Comparison of ENCODE assay signal across 8 cellular contexts in the genomic region with DNA sequence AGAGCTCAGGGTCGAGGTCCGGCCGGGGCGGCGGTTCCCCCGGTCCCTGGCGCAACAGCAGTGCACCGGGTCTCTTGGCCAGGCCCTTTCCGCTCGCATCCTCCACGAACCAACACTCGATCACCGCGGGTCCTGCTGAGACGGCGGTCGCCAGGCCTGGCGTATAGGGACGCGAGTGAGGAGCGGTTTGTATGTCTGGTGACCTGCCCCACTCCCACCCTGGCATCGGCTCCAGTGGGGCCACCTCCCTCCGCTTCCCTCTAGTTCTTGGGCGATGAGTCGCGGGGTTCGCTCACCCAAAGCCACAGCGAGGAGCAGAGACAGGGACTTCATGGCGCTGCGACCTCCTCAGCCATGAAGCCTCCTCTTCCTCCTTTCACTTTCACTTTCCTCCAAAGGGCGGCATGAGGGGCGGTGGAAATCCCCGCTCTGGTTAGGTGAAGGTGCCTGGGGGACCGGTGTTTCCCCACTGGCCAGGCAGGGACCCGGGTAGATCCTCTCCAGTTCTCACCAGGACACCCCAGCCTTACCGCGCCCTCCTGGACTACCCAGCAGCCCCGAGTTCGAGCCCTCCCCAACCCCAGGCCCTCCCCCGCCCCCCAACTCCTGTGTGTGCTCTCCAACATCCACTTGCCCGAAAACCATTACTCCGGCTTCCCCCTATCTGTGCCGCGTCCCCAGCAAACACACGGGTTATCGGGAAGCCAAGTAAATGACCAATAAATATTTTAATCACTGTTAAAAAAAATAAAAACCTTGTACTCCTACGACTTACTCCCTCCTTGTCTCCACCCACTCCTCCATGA. TPM values are rescaled to one million over a fixed set of nuclear protein-coding genes. Genes with fewer than 3 reads are reported as not detected.
A peak's percentile ranks its signal among the peaks of the same experiment; 100 is the strongest.
DNase-seq lines count a peak whose midpoint lies in the region; ATAC-seq and TF ChIP-seq lines count a peak whose summit lies in the region.

A gene (minus strand): TSS at position 370 of the 806 bp plus-strand sequence. CDS start 37 bp downstream, at position 333.

- peaks cover 64% of the 10 kb centered on the region for H3K36me3 Mint-ChIP-seq in activated CD8-positive, alpha-beta T cell treated with anti-CD3 and anti-CD28 coated beads, Interleukin-2, amount 10 ng/mL, durations not matched to agents 7 days and 5 days (ENCODE audit: low read depth)

- H3K36me3 ChIP-seq in lung (ENCODE audit: control insufficient read depth in 2 of 2, insufficient read depth in 2 of 2, low read length in 2 of 2) = peaks cover 0 to 10% of the 10 kb centered on the region in 2 donors

- H3K4me1 Mint-ChIP-seq in activated CD8-positive, alpha-beta T cell treated with anti-CD3 and anti-CD28 coated beads, Interleukin-2, amount 10 ng/mL, durations not matched to agents 7 days and 5 days (ENCODE audit: low read depth) = peaks cover 60% of the 10 kb centered on the region

- peak within 1 kb of the TSS; percentile 97 for H3K27ac Mint-ChIP-seq in activated CD8-positive, alpha-beta T cell treated with anti-CD3 and anti-CD28 coated beads, Interleukin-2, amount 10 ng/mL, durations not matched to agents 7 days and 5 days

- no peaks in the 10 kb centered on the region for H3K27me3 Mint-ChIP-seq in activated CD8-positive, alpha-beta T cell treated with anti-CD3 and anti-CD28 coated beads, Interleukin-2, amount 10 ng/mL, durations not matched to agents 7 days and 5 days (ENCODE audit: low read depth)

- peak within 1 kb of the TSS; percentile 69 for H3K4me3 ChIP-seq in GM12864 (ENCODE audit: low read depth, low read length)
- peak within 1 kb of the TSS; percentile 81 for H3K4me3 ChIP-seq in lung

- CTCF ChIA-PET in activated CD8-positive, alpha-beta T cell treated with anti-CD3 and anti-CD28 coated beads, Interleukin-2, amount 10 ng/mL, durations not matched to agents 7 days and 5 days (lab: Charles Lee) = interaction anchor here (1.3 to 2.5 kb wide), 5 partner anchors 15 to 112 kb away, joined by 4 to 19 read pairs (median 6); a partner anchor contains a TSS

- no peaks in the 10 kb centered on the region for H3K9me3 ChIP-seq in lung (ENCODE audit: control insufficient read depth in 2 of 2, insufficient read depth in 1 of 2, low read length in 1 of 2)

- WGBS in lung, 2 donors = 0 to 1% methylated on average over 47 of the region's 47 CpGs

- peak within 1 kb of the TSS; percentile 96 to 97 for H3K27ac ChIP-seq in lung (ENCODE audit: low read depth in 1 of 2, low read length in 1 of 2)

- TF ChIP-seq CTCF in GM12864 (IDR thresholded peaks at IDR 0.05; ENCODE audit: low read depth, low read length, missing control alignments) (no peak), lung (IDR thresholded peaks at IDR 0.05; ENCODE audit: control extremely low read depth, extremely low read depth) (no peak)

- no peaks in the 10 kb centered on the region for H3K9me3 Mint-ChIP-seq in activated CD8-positive, alpha-beta T cell treated with anti-CD3 and anti-CD28 coated beads, Interleukin-2, amount 10 ng/mL, durations not matched to agents 7 days and 5 days (ENCODE audit: insufficient read depth)

- DNase-seq in GM12864 (ENCODE audit: low read depth) (peak; percentile 75), NCI-H748 (lab: John Stamatoyannopoulos, UW; ENCODE audit: unreplicated experiment) (peak; percentile 78), lung (ENCODE audit: low spot score) (peak; percentile 61), SHP77 treated with DMSO at 0.1 percent for 48 hours (lab: John Stamatoyannopoulos, UW) (no peak)
- peak; percentile 89 for DNase-seq in activated CD8-positive, alpha-beta T cell treated with anti-CD3 and anti-CD28 coated beads, Interleukin-2, amount 10 ng/mL, durations not matched to agents 7 days and 5 days
- peak; percentile 81 for DNase-seq in effector CD8-positive, alpha-beta T cell (lab: John Stamatoyannopoulos, UW)
- DNase-seq in stimulated activated CD4-positive, alpha-beta T cell treated with anti-CD3 and anti-CD28 coated beads, TNF-alpha, amount 100 ng/mL, for 1 hour (ENCODE audit: low read depth in 3 of 3, low spot score in 1 of 3) = peak; percentile 67 to 73 (median 72)

- ATAC-seq in HG02763 (IDR thresholded peaks at IDR 0.05; ENCODE audit: unreplicated experiment) (peak; percentile 33), lung (ENCODE audit: insufficient read depth, low FRiP score) (peak; percentile 4)
- ATAC-seq in activated CD8-positive, alpha-beta T cell treated with anti-CD3 and anti-CD28 coated beads, Interleukin-2, amount 10 ng/mL, durations not matched to agents 7 days and 5 days = peak; percentile 57

- H3K4me3 Mint-ChIP-seq in activated CD8-positive, alpha-beta T cell treated with anti-CD3 and anti-CD28 coated beads, Interleukin-2, amount 10 ng/mL, durations not matched to agents 7 days and 5 days = peak within 1 kb of the TSS; percentile 99

- POLR2A ChIA-PET in activated CD8-positive, alpha-beta T cell treated with anti-CD3 and anti-CD28 coated beads, Interleukin-2, amount 10 ng/mL, durations not matched to agents 7 days and 5 days (lab: Charles Lee) = interaction anchor here (0.7 to 3.3 kb wide), 11 partner anchors 13 to 117 kb away, joined by 3 to 36 read pairs (median 8); a partner anchor contains a TSS

- H3K4me1 ChIP-seq in lung (ENCODE audit: control insufficient read depth in 2 of 2, insufficient read depth in 2 of 2, low read length in 2 of 2) = peaks cover 14 to 22% of the 10 kb centered on the region in 2 donors

- H3K27me3 ChIP-seq in lung (ENCODE audit: control insufficient read depth, insufficient read depth) = no peaks in the 10 kb centered on the region

RNA-seq across cellular contexts. Expression of the gene that starts here (rescaled TPM):
- 100 to 1,000 TPM; 245 to 252 TPM for total RNA-seq in activated CD8-positive, alpha-beta T cell treated with anti-CD3 and anti-CD28 coated beads, Interleukin-2, amount 10 ng/mL, durations not matched to agents 7 days and 5 days
- total RNA-seq in lung = 100 to 1,000 TPM; 155 to 241 TPM
- polyA plus RNA-seq in lung = 10 to 100 TPM; 78.7 to 78.9 TPM

Comparison
In these comparisons a context has a peak if more than half of its experiments do, and no peak if none do; other contexts are left out.
1. ATAC-seq: peak in every context shown above with its lines; median percentile 57 in activated CD8-positive, alpha-beta T cell treated with anti-CD3 and anti-CD28 coated beads, Interleukin-2, amount 10 ng/mL, durations not matched to agents 7 days and 5 days; 33 in HG02763; 4 in lung.